17 cellular contexts compared by ENCODE assay signal in genomic region chr14:24315243-24315806, GRCh38. TPM values are rescaled to one million over a fixed set of nuclear protein-coding genes. Genes with fewer than 3 reads are reported as not detected.
DNase-seq lines count a peak whose midpoint lies in the region; ATAC-seq, FAIRE-seq and TF ChIP-seq lines count a peak whose summit lies in the region.
"Had no signal": no experiment of that assay in that cellular context is flagged by ENCODE, and none has a peak within 500 bp of the region (broad histone marks: within the 10 kb centered on the region; RNA-seq: fewer than 3 reads in every experiment).

No MANE protein-coding gene starts in this region.

- H3K27me3 ChIP-seq in GM12878 (replicated peaks in 1 of 2; ENCODE audit: control insufficient read depth in 2 of 2, insufficient read depth in 2 of 2, low read length in 1 of 2) = no peaks in the 10 kb centered on the region
- H3K27me3 ChIP-seq in mesenchymal stem cell (ENCODE audit: control insufficient read depth in 1 of 2, insufficient read depth in 1 of 2, low read length in 2 of 2) = peaks cover 11 to 24% of the 10 kb centered on the region in 2 experiments
- H3K27me3 ChIP-seq in subcutaneous abdominal adipose tissue (ENCODE audit: control insufficient read depth in 5 of 5, insufficient read depth in 4 of 5, low read length in 5 of 5) = peaks cover 0 to 15% (median 0%) of the 10 kb centered on the region in 5 donors
- no peaks in the 10 kb centered on the region for H3K27me3 ChIP-seq in trophoblast cell (ENCODE audit: insufficient read depth, low read length)

- intact Hi-C loops in GM12878 (cut with micrococcal nuclease; ENCODE audit: unreplicated experiment) = no loop called here

- H2BK120ac ChIP-seq in mesenchymal stem cell (ENCODE audit: low read depth, low read length) = no peak overlapping the region
- H2BK120ac ChIP-seq in trophoblast cell (ENCODE audit: insufficient read depth, low read length, poor library complexity) = no peak overlapping the region

- H3K23ac ChIP-seq in mesenchymal stem cell (ENCODE audit: low read length in 2 of 2) (no peak overlapping the region), trophoblast cell (ENCODE audit: low read length) (no peak overlapping the region)

- H3K4me1 ChIP-seq in GM12878 (ENCODE audit: control insufficient read depth, insufficient read depth, low read length) (peaks cover 26% of the 10 kb centered on the region), mesenchymal stem cell (ENCODE audit: control insufficient read depth, insufficient read depth, low read depth, low read length) (peaks cover 3% of the 10 kb centered on the region), subcutaneous abdominal adipose tissue (ENCODE audit: control insufficient read depth in 5 of 5, insufficient read depth in 5 of 5, low read length in 5 of 5) (peaks cover 13 to 76% (median 56%) of the 10 kb centered on the region in 5 donors), trophoblast cell (ENCODE audit: control insufficient read depth in 1 of 2, insufficient read depth in 2 of 2, low read length in 2 of 2) (no peaks in the 10 kb centered on the region)

- no TSS peak for BruUV-seq in GM12878 (replicated peaks; lab: Mats Ljungman, UMichigan)

- FAIRE-seq in GM12878 (lab: Jason Lieb, UNC) = no peak

- peak overlapping the region; percentile 20 for H3K4me3 Mint-ChIP-seq in T-helper 2 cell treated with Interferon-gamma antibody and Interleukin-4, amounts not matched to agents 5 μg/mL and 100 μg/mL, for 36 hours
- H3K4me3 Mint-ChIP-seq: activated T-cell treated with anti-CD3 and anti-CD28 coated beads, Interleukin-2, amount 50 U/mL, for 4 hours; HFFc6 had no signal

- H3K79me2 ChIP-seq in GM12878 (ENCODE audit: control insufficient read depth, insufficient read depth, low read length) (no peaks in the 10 kb centered on the region), trophoblast cell (ENCODE audit: control insufficient read depth, insufficient read depth, low read length, poor library complexity) (no peaks in the 10 kb centered on the region)

- H3K79me1 ChIP-seq in mesenchymal stem cell (replicated peaks; ENCODE audit: low read length, poor library complexity, severe bottlenecking) (no peaks in the 10 kb centered on the region), trophoblast cell (ENCODE audit: low read length) (no peaks in the 10 kb centered on the region)

- H3K27ac ChIP-seq in GM12878 (ENCODE audit: control insufficient read depth, insufficient read depth) = no peak overlapping the region
- no peak overlapping the region for H3K27ac ChIP-seq in mesenchymal stem cell (ENCODE audit: low read length, poor library complexity, severe bottlenecking)
- peak overlapping the region; percentile 74 for H3K27ac ChIP-seq in subcutaneous abdominal adipose tissue (ENCODE audit: low read depth, low read length)
- H3K27ac ChIP-seq in trophoblast cell (ENCODE audit: low read depth, low read length) = no peak overlapping the region

- H4K8ac ChIP-seq in mesenchymal stem cell (ENCODE audit: low read length) = no peak overlapping the region
- H4K8ac ChIP-seq in trophoblast cell (ENCODE audit: low read depth, low read length) = no peak overlapping the region

- ATAC-seq in GM12878 (no peak), GM21786 (IDR thresholded peaks at IDR 0.05; ENCODE audit: unreplicated experiment) (no peak)
- no peak for ATAC-seq in activated naive CD4-positive, alpha-beta T cell treated with anti-CD3 and anti-CD28 coated beads, Interleukin-2, amount 50 U/mL, for 72 hours
- ATAC-seq: activated T-cell treated with anti-CD3 and anti-CD28 coated beads, Interleukin-2, amount 50 U/mL, for 4 hours had no signal

- no peak overlapping the region for H2BK15ac ChIP-seq in mesenchymal stem cell (ENCODE audit: low read depth, poor library complexity, severe bottlenecking)

- SMC1A ChIA-PET in GM12878 (lab: Charles Lee; ENCODE audit: uncharacterized antibody, unreplicated experiment) = no interaction called here

- no peak overlapping the region for H2AK5ac ChIP-seq in mesenchymal stem cell (ENCODE audit: low read length, severe bottlenecking)
- no peak overlapping the region for H2AK5ac ChIP-seq in trophoblast cell (ENCODE audit: low read length)

- H3K9me3 ChIP-seq in GM12878 (replicated peaks; ENCODE audit: control insufficient read depth, insufficient read depth, low read length) = no peaks in the 10 kb centered on the region
- no peaks in the 10 kb centered on the region for H3K9me3 ChIP-seq in mesenchymal stem cell (ENCODE audit: control insufficient read depth, low read length)
- H3K9me3 ChIP-seq in subcutaneous abdominal adipose tissue (ENCODE audit: control insufficient read depth in 5 of 5, low read length in 5 of 5) = no peaks in the 10 kb centered on the region
- no peaks in the 10 kb centered on the region for H3K9me3 ChIP-seq in trophoblast cell (ENCODE audit: insufficient read depth, low read depth, low read length)

- H3K9me3 Mint-ChIP-seq in T-helper 2 cell treated with Interferon-gamma antibody and Interleukin-4, amounts not matched to agents 5 μg/mL and 100 μg/mL, for 36 hours = no peaks in the 10 kb centered on the region
- H3K9me3 Mint-ChIP-seq in activated naive CD4-positive, alpha-beta T cell treated with anti-CD3 and anti-CD28 coated beads, Interleukin-2, amount 50 U/mL, for 72 hours = no peaks in the 10 kb centered on the region
- H3K9me3 Mint-ChIP-seq: activated T-cell treated with anti-CD3 and anti-CD28 coated beads, Interleukin-2, amount 50 U/mL, for 4 hours; HFFc6 had no signal

- H4K12ac ChIP-seq in trophoblast cell (ENCODE audit: low read depth, low read length) = no peak overlapping the region

- CTCF ChIA-PET in GM12878 (lab: Yijun Ruan, JAX) = no interaction called here

- TF ChIP-seq EP300 in GM12878 (IDR thresholded peaks at IDR 0.05; ENCODE audit: borderline replicate concordance in 1 of 2, control insufficient read depth in 1 of 2, low read depth in 2 of 2, low read length in 2 of 2) = no peak

- no peak overlapping the region for H3K27ac Mint-ChIP-seq in T-helper 2 cell treated with Interferon-gamma antibody and Interleukin-4, amounts not matched to agents 5 μg/mL and 100 μg/mL, for 36 hours
- no peak overlapping the region for H3K27ac Mint-ChIP-seq in activated naive CD4-positive, alpha-beta T cell treated with anti-CD3 and anti-CD28 coated beads, Interleukin-2, amount 50 U/mL, for 72 hours
- H3K27ac Mint-ChIP-seq: HFFc6 had no signal

- H3K9ac ChIP-seq in GM12878 (ENCODE audit: control insufficient read depth, insufficient read depth, low read length) = no peak overlapping the region
- H3K9ac ChIP-seq in mesenchymal stem cell (ENCODE audit: low read length) = no peak overlapping the region
- H3K9ac ChIP-seq in subcutaneous abdominal adipose tissue (ENCODE audit: low read length in 5 of 5) = peak overlapping the region in 1 of 5 donors; percentile 9
- no peak overlapping the region for H3K9ac ChIP-seq in trophoblast cell (ENCODE audit: low read length)

- TF ChIP-seq RAD21 in GM12878 (IDR thresholded peaks at IDR 0.05; ENCODE audit: insufficient read depth, low read depth, low read length) = no peak

- no peaks in the 10 kb centered on the region for H3K36me3 ChIP-seq in GM12878 (ENCODE audit: control insufficient read depth in 2 of 2, insufficient read depth in 2 of 2, low read length in 1 of 2)
- H3K36me3 ChIP-seq in mesenchymal stem cell (ENCODE audit: control insufficient read depth in 1 of 2, insufficient read depth in 2 of 2, low read depth in 1 of 2, low read length in 2 of 2) = peaks cover 0 to 14% of the 10 kb centered on the region in 2 experiments
- peaks cover 0 to 23% (median 19%) of the 10 kb centered on the region in 5 donors for H3K36me3 ChIP-seq in subcutaneous abdominal adipose tissue (ENCODE audit: control insufficient read depth in 5 of 5, insufficient read depth in 5 of 5, low read length in 5 of 5)
- H3K36me3 ChIP-seq in trophoblast cell (ENCODE audit: control insufficient read depth in 1 of 2, insufficient read depth in 2 of 2, low read length in 2 of 2) = peaks cover 16 to 18% of the 10 kb centered on the region in 2 experiments

- no peak for TF ChIP-seq CTCF in GM12878 (IDR thresholded peaks at IDR 0.05 in 2 of 3, conservative IDR thresholded peaks at IDR 0.05 in 1 of 3; ENCODE audit: control insufficient read depth in 2 of 3, extremely low read depth in 1 of 3, insufficient read depth in 1 of 3, low read depth in 3 of 3, low read length in 3 of 3)

- RAD21 ChIA-PET in GM12878 (lab: Charles Lee; ENCODE audit: unreplicated experiment) = no interaction called here

- peak overlapping the region; percentile 32 for H4K91ac ChIP-seq in mesenchymal stem cell (ENCODE audit: low read length)
- H4K91ac ChIP-seq in trophoblast cell (ENCODE audit: low read depth, low read length) = no peak overlapping the region

- POLR2A ChIA-PET in GM12878 (lab: Charles Lee) = no interaction called here

- H3K4me2 ChIP-seq in GM12878 (ENCODE audit: control insufficient read depth, insufficient read depth) = no peak overlapping the region
- H3K4me2 ChIP-seq in mesenchymal stem cell (ENCODE audit: low read length, poor library complexity, severe bottlenecking) = no peak overlapping the region
- H3K4me2 ChIP-seq in trophoblast cell (ENCODE audit: low read length) = no peak overlapping the region

- peaks cover 28% of the 10 kb centered on the region for H3K36me3 Mint-ChIP-seq in T-helper 2 cell treated with Interferon-gamma antibody and Interleukin-4, amounts not matched to agents 5 μg/mL and 100 μg/mL, for 36 hours (ENCODE audit: low read depth)
- peaks cover 0 to 20% of the 10 kb centered on the region in 2 donors for H3K36me3 Mint-ChIP-seq in activated naive CD4-positive, alpha-beta T cell treated with anti-CD3 and anti-CD28 coated beads, Interleukin-2, amount 50 U/mL, for 72 hours

- H2AFZ ChIP-seq in GM12878 (ENCODE audit: control insufficient read depth, low read depth, low read length) (no peak overlapping the region), mesenchymal stem cell (ENCODE audit: low read depth, low read length) (no peak overlapping the region), trophoblast cell (ENCODE audit: insufficient read depth, low read length, poor library complexity) (no peak overlapping the region)

- 90% methylated on average over 10 of the region's 10 CpGs for WGBS in GM12878 (ENCODE audit: insufficient coverage, insufficient replicate concordance, low lambda C conversion rate, missing lambda C conversion rate)
- 97% methylated on average over 8 of the region's 10 CpGs for WGBS in mesenchymal stem cell
- no CpG with 5 or more reads among the region's 10 CpGs for WGBS in trophoblast cell (ENCODE audit: extremely low coverage, insufficient coverage, insufficient read length)

- H2BK12ac ChIP-seq in mesenchymal stem cell (ENCODE audit: low read length in 2 of 2) = no peak overlapping the region
- no peak overlapping the region for H2BK12ac ChIP-seq in trophoblast cell (ENCODE audit: low read length)

- no peaks in the 10 kb centered on the region; the same call in 1 of the 2 replicates for H4K20me1 ChIP-seq in GM12878 (ENCODE audit: control insufficient read depth, insufficient read depth)

- DNase-seq in T-helper 2 cell treated with Interferon-gamma antibody and Interleukin-4, amounts not matched to agents 5 μg/mL and 100 μg/mL, for 36 hours (ENCODE audit: low spot score) = no peak
- no peak for DNase-seq in T-helper 2 cell
- no peak for DNase-seq in GM12878 (ENCODE audit: low read depth, low spot score)
- no peak for DNase-seq in mesenchymal stem cell
- no peak for DNase-seq in activated naive CD4-positive, alpha-beta T cell treated with anti-CD3 and anti-CD28 coated beads, Interleukin-2, amount 50 U/mL, for 72 hours (ENCODE audit: low spot score in 2 of 2)
- no peak for DNase-seq in trophoblast cell
- DNase-seq: 8988T; activated CD4-positive, CD25-positive, alpha-beta regulatory T cell treated with anti-CD3 and anti-CD28 coated beads, Interleukin-2, amount 50 U/mL, for 72 hours; activated T-cell treated with anti-CD3 and anti-CD28 coated beads, Interleukin-2, amount 50 U/mL, for 4 hours; amniotic stem cell; HFFc6; Karpas-422; NCI-H1436 treated with DMSO at 0.1 percent for 48 hours; NCI-H446 had no signal

- TF ChIP-seq POLR2A in GM12878 (IDR thresholded peaks at IDR 0.05; ENCODE audit: low read depth, low read length) = no peak

- in situ Hi-C loops in GM12878 (cut with MboI) = no loop called here

- H3K18ac ChIP-seq in mesenchymal stem cell (ENCODE audit: low read depth in 1 of 2, low read length in 2 of 2) (no peak overlapping the region), trophoblast cell (ENCODE audit: low read length) (no peak overlapping the region)

- no peak overlapping the region for H2BK5ac ChIP-seq in mesenchymal stem cell (ENCODE audit: low read depth, low read length, poor library complexity, severe bottlenecking)
- H2BK5ac ChIP-seq in trophoblast cell (ENCODE audit: low read depth, low read length, poor library complexity) = no peak overlapping the region

- H3K4me1 Mint-ChIP-seq in T-helper 2 cell treated with Interferon-gamma antibody and Interleukin-4, amounts not matched to agents 5 μg/mL and 100 μg/mL, for 36 hours (ENCODE audit: low read depth) = peaks cover 48% of the 10 kb centered on the region

- H3K4me3 ChIP-seq in GM12878 = no peak overlapping the region
- H3K4me3 ChIP-seq in mesenchymal stem cell (ENCODE audit: insufficient read depth in 1 of 2, low read depth in 1 of 2, low read length in 2 of 2) = no peak overlapping the region
- H3K4me3 ChIP-seq in subcutaneous abdominal adipose tissue (ENCODE audit: low read depth in 1 of 5, low read length in 5 of 5) = peak overlapping the region in 2 of 5 donors; percentile 8 to 28
- H3K4me3 ChIP-seq in trophoblast cell (ENCODE audit: low read depth, low read length) = no peak overlapping the region

- H3K27me3 Mint-ChIP-seq in T-helper 2 cell treated with Interferon-gamma antibody and Interleukin-4, amounts not matched to agents 5 μg/mL and 100 μg/mL, for 36 hours (ENCODE audit: low read depth) = peaks cover 4% of the 10 kb centered on the region

- H3K4ac ChIP-seq in mesenchymal stem cell (ENCODE audit: low read depth in 1 of 2, low read length in 2 of 2) = no peak overlapping the region
- H3K4ac ChIP-seq in trophoblast cell (ENCODE audit: low read depth, low read length) = no peak overlapping the region

- H3K14ac ChIP-seq in mesenchymal stem cell (ENCODE audit: low read length in 2 of 2) = no peak overlapping the region
- H3K14ac ChIP-seq in trophoblast cell (ENCODE audit: low read length) = no peak overlapping the region

RNA-seq across cellular contexts. Expression of gene LTB4R, which starts 4.0 kb away (rescaled TPM):
- total RNA-seq in GM12878 (2013; cell fraction: nucleolus; rRNA removed) = 13.4 and 13.7 TPM in 2 replicates
- 4.9 and 10.8 TPM in 2 replicates for total RNA-seq in GM12878 (2014; rRNA removed)
- total RNA-seq in GM12878 (2014; rRNA removed; fragmentation: Illumina TruSeq; extraction: Trizol) = 2.9 and 3.1 TPM in 2 replicates
- 6.8 and 9.2 TPM in 2 replicates for total RNA-seq in GM12878 (2021)
- polyA plus RNA-seq in GM12878 (2011; ENCODE audit: low read depth) = 3.4 TPM
- polyA plus RNA-seq in GM12878 (2011; rRNA removed) = 3.9 and 4.8 TPM in 2 replicates
- polyA plus RNA-seq in GM12878 (2011; cell fraction: cytosol; rRNA removed) = 2.9 and 6.0 TPM in 2 replicates
- 77.6 and 82.4 TPM in 2 replicates for polyA plus RNA-seq in GM12878 (2011; cell fraction: nucleus; rRNA removed)
- 6.1 and 6.6 TPM in 2 replicates for polyA plus RNA-seq in GM12878 (2012)
- 7.8 and 10.6 TPM in 2 replicates for polyA plus RNA-seq in GM12878 (2014; fragmentation: Illumina TruSeq; extraction: Trizol)
- polyA plus RNA-seq in GM12878 (2014; fragmentation: Nextera tagmentation; extraction: Ambion mirVana) = 1 to 10 TPM; 1.2 to 1.7 TPM
- polyA plus RNA-seq in GM12878 (2014; rRNA removed) = 14.0 and 18.3 TPM in 2 replicates
- 1 to 10 TPM; 3.1 to 3.2 TPM for polyA plus RNA-seq in GM12878 (2016; fragmentation: Nextera tagmentation; extraction: Ambion mirVana)
- polyA minus RNA-seq in GM12878 (2011; rRNA and poly(A)+ RNA removed) = 2.3 and 5.1 TPM in 2 replicates
- 1.6 and 2.1 TPM in 2 replicates for polyA minus RNA-seq in GM12878 (2011; cell fraction: cytosol; rRNA and poly(A)+ RNA removed)
- polyA minus RNA-seq in GM12878 (2011; cell fraction: nucleus; rRNA and poly(A)+ RNA removed) = 7.6 and 11.2 TPM in 2 replicates
- 2.9 TPM for polyA plus RNA-seq in mesenchymal stem cell (2013, experiment 1 of 2)
- polyA plus RNA-seq in mesenchymal stem cell (2013, experiment 2 of 2) = 2.6 TPM
- total RNA-seq in activated naive CD4-positive, alpha-beta T cell treated with anti-CD3 and anti-CD28 coated beads, Interleukin-2, amount 50 U/mL, for 72 hours = 10 to 100 TPM; 14.0 to 15.8 TPM
- polyA plus RNA-seq in trophoblast cell (2013) = 3.9 and 4.0 TPM in 2 replicates

RNA-seq across cellular contexts. Expression of gene LTB4R2, which starts 5.4 kb away (rescaled TPM):
- 43.5 and 48.4 TPM in 2 replicates for total RNA-seq in GM12878 (2013; cell fraction: nucleolus; rRNA removed)
- total RNA-seq in GM12878 (2014; rRNA removed) (7.8 and 10.0 TPM in 2 replicates), GM12878 (2014; rRNA removed; fragmentation: Illumina TruSeq; extraction: Trizol) (2.6 and 2.8 TPM in 2 replicates), GM12878 (2021) (8.9 and 13.0 TPM in 2 replicates)
- polyA plus RNA-seq in GM12878 (2011; ENCODE audit: low read depth) = 1.2 TPM
- polyA plus RNA-seq in GM12878 (2011; rRNA removed) (2.4 and 2.5 TPM in 2 replicates), GM12878 (2014; fragmentation: Illumina TruSeq; extraction: Trizol) (3.0 and 3.3 TPM in 2 replicates), GM12878 (2014; fragmentation: Nextera tagmentation; extraction: Ambion mirVana) (under 1 TPM; 0.06 to 0.09 TPM), GM12878 (2014; rRNA removed) (16.0 and 17.8 TPM in 2 replicates), GM12878 (2016; fragmentation: Nextera tagmentation; extraction: Ambion mirVana) (1 to 10 TPM in 1 of 2 experiments, under 1 TPM in 1; 0.96 to 1.2 TPM)
- 1.9 and 4.5 TPM in 2 replicates for polyA plus RNA-seq in GM12878 (2011; cell fraction: cytosol; rRNA removed)
- polyA plus RNA-seq in GM12878 (2011; cell fraction: nucleus; rRNA removed) = 58.1 and 70.5 TPM in 2 replicates
- polyA plus RNA-seq in GM12878 (2012) = 4.6 and 4.9 TPM in 2 replicates
- 3.4 and 4.6 TPM in 2 replicates for polyA minus RNA-seq in GM12878 (2011; rRNA and poly(A)+ RNA removed)
- 0.94 and 1.6 TPM in 2 replicates for polyA minus RNA-seq in GM12878 (2011; cell fraction: cytosol; rRNA and poly(A)+ RNA removed)
- 13.5 and 26.6 TPM in 2 replicates for polyA minus RNA-seq in GM12878 (2011; cell fraction: nucleus; rRNA and poly(A)+ RNA removed)
- 1.6 TPM for polyA plus RNA-seq in mesenchymal stem cell (2013, experiment 1 of 2)
- polyA plus RNA-seq in mesenchymal stem cell (2013, experiment 2 of 2) = 1.6 TPM
- total RNA-seq in activated naive CD4-positive, alpha-beta T cell treated with anti-CD3 and anti-CD28 coated beads, Interleukin-2, amount 50 U/mL, for 72 hours = 10 to 100 TPM; 13.7 to 16.2 TPM
- polyA plus RNA-seq in trophoblast cell (2013) = 2.7 and 2.9 TPM in 2 replicates

RNA-seq across cellular contexts. Expression of gene CIDEB, which starts 7.5 kb away (rescaled TPM):
- total RNA-seq in GM12878 (2013; cell fraction: nucleolus; rRNA removed) = 11.0 and 12.9 TPM in 2 replicates
- total RNA-seq in GM12878 (2014; rRNA removed) (4.1 and 5.5 TPM in 2 replicates), GM12878 (2014; rRNA removed; fragmentation: Illumina TruSeq; extraction: Trizol) (2.5 and 2.7 TPM in 2 replicates), GM12878 (2021) (5.1 and 5.5 TPM in 2 replicates)
- polyA plus RNA-seq in GM12878 (2011; ENCODE audit: low read depth) = 0.64 TPM
- polyA plus RNA-seq in GM12878 (2011; rRNA removed) (0.19 and 0.34 TPM in 2 replicates), GM12878 (2014; fragmentation: Illumina TruSeq; extraction: Trizol) (5.2 and 5.7 TPM in 2 replicates), GM12878 (2014; fragmentation: Nextera tagmentation; extraction: Ambion mirVana) (1 to 10 TPM in 1 of 2 experiments, under 1 TPM in 1; 0.82 to 2.3 TPM), GM12878 (2014; rRNA removed) (5.4 and 6.3 TPM in 2 replicates), GM12878 (2016; fragmentation: Nextera tagmentation; extraction: Ambion mirVana) (1 to 10 TPM; 3.1 to 3.3 TPM)
- 0.23 and 0.24 TPM in 2 replicates for polyA plus RNA-seq in GM12878 (2011; cell fraction: cytosol; rRNA removed)
- 0.23 and 0.33 TPM in 2 replicates for polyA plus RNA-seq in GM12878 (2011; cell fraction: nucleus; rRNA removed)
- polyA plus RNA-seq in GM12878 (2012) = 1.6 and 1.8 TPM in 2 replicates
- 0.26 and 0.59 TPM in 2 replicates for polyA minus RNA-seq in GM12878 (2011; rRNA and poly(A)+ RNA removed)
- not detected in 2 replicates for polyA minus RNA-seq in GM12878 (2011; cell fraction: cytosol; rRNA and poly(A)+ RNA removed)
- 0.36 and 0.96 TPM in 2 replicates for polyA minus RNA-seq in GM12878 (2011; cell fraction: nucleus; rRNA and poly(A)+ RNA removed)
- not detected for polyA plus RNA-seq in mesenchymal stem cell (2013, experiment 1 of 2)
- polyA plus RNA-seq in mesenchymal stem cell (2013, experiment 2 of 2) = not detected
- 10 to 100 TPM in 1 of 2 donors, 1 to 10 TPM in 1; 6.9 to 17.0 TPM for total RNA-seq in activated naive CD4-positive, alpha-beta T cell treated with anti-CD3 and anti-CD28 coated beads, Interleukin-2, amount 50 U/mL, for 72 hours
- polyA plus RNA-seq in trophoblast cell (2013) = 0.04 TPM in 1 of 2 replicates, not detected in the other
- total RNA-seq: osteocyte had no signal

RNA-seq across cellular contexts. Expression of gene NOP9, which starts 15.7 kb away (rescaled TPM):
- 41.4 and 45.3 TPM in 2 replicates for total RNA-seq in GM12878 (2013; cell fraction: nucleolus; rRNA removed)
- total RNA-seq in GM12878 (2014; rRNA removed) = 33.1 and 33.4 TPM in 2 replicates
- 24.2 and 25.4 TPM in 2 replicates for total RNA-seq in GM12878 (2014; rRNA removed; fragmentation: Illumina TruSeq; extraction: Trizol)
- 36.8 and 43.9 TPM in 2 replicates for total RNA-seq in GM12878 (2021)
- polyA plus RNA-seq in GM12878 (2011; ENCODE audit: low read depth) = 11.9 TPM
- 11.4 and 17.0 TPM in 2 replicates for polyA plus RNA-seq in GM12878 (2011; rRNA removed)
- polyA plus RNA-seq in GM12878 (2011; cell fraction: cytosol; rRNA removed) = 21.2 and 23.6 TPM in 2 replicates
- 68.4 and 72.3 TPM in 2 replicates for polyA plus RNA-seq in GM12878 (2011; cell fraction: nucleus; rRNA removed)
- polyA plus RNA-seq in GM12878 (2012) = 13.8 and 16.1 TPM in 2 replicates
- polyA plus RNA-seq in GM12878 (2014; fragmentation: Illumina TruSeq; extraction: Trizol) = 28.6 and 28.8 TPM in 2 replicates
- polyA plus RNA-seq in GM12878 (2014; fragmentation: Nextera tagmentation; extraction: Ambion mirVana) = 1 to 10 TPM; 2.4 to 3.4 TPM
- 23.6 and 26.1 TPM in 2 replicates for polyA plus RNA-seq in GM12878 (2014; rRNA removed)
- 1 to 10 TPM; 4.9 to 6.1 TPM for polyA plus RNA-seq in GM12878 (2016; fragmentation: Nextera tagmentation; extraction: Ambion mirVana)
- 32.6 and 36.9 TPM in 2 replicates for polyA minus RNA-seq in GM12878 (2011; rRNA and poly(A)+ RNA removed)
- 15.3 and 17.2 TPM in 2 replicates for polyA minus RNA-seq in GM12878 (2011; cell fraction: cytosol; rRNA and poly(A)+ RNA removed)
- 23.7 and 34.4 TPM in 2 replicates for polyA minus RNA-seq in GM12878 (2011; cell fraction: nucleus; rRNA and poly(A)+ RNA removed)
- 8.0 TPM for polyA plus RNA-seq in mesenchymal stem cell (2013, experiment 1 of 2)
- 7.6 TPM for polyA plus RNA-seq in mesenchymal stem cell (2013, experiment 2 of 2)
- total RNA-seq in activated naive CD4-positive, alpha-beta T cell treated with anti-CD3 and anti-CD28 coated beads, Interleukin-2, amount 50 U/mL, for 72 hours = 10 to 100 TPM; 30.5 TPM
- polyA plus RNA-seq in trophoblast cell (2013) = 10.5 TPM in 2 replicates

RNA-seq across cellular contexts. Expression of gene DHRS1, which starts 15.7 kb away (rescaled TPM):
- 26.2 and 30.6 TPM in 2 replicates for total RNA-seq in GM12878 (2013; cell fraction: nucleolus; rRNA removed)
- total RNA-seq in GM12878 (2014; rRNA removed) (14.0 and 17.6 TPM in 2 replicates), GM12878 (2014; rRNA removed; fragmentation: Illumina TruSeq; extraction: Trizol) (12.1 and 12.6 TPM in 2 replicates), GM12878 (2021) (23.3 and 26.8 TPM in 2 replicates)
- polyA plus RNA-seq in GM12878 (2011; ENCODE audit: low read depth) = 49.4 TPM
- polyA plus RNA-seq in GM12878 (2011; rRNA removed) (12.6 and 16.0 TPM in 2 replicates), GM12878 (2014; fragmentation: Illumina TruSeq; extraction: Trizol) (16.9 and 26.1 TPM in 2 replicates), GM12878 (2014; fragmentation: Nextera tagmentation; extraction: Ambion mirVana) (10 to 100 TPM; 44.6 to 45.0 TPM), GM12878 (2014; rRNA removed) (25.3 and 29.2 TPM in 2 replicates), GM12878 (2016; fragmentation: Nextera tagmentation; extraction: Ambion mirVana) (10 to 100 TPM; 30.4 to 32.5 TPM)
- polyA plus RNA-seq in GM12878 (2011; cell fraction: cytosol; rRNA removed) = 57.3 and 58.0 TPM in 2 replicates
- 153 and 174 TPM in 2 replicates for polyA plus RNA-seq in GM12878 (2011; cell fraction: nucleus; rRNA removed)
- polyA plus RNA-seq in GM12878 (2012) = 20.9 and 22.8 TPM in 2 replicates
- polyA minus RNA-seq in GM12878 (2011; rRNA and poly(A)+ RNA removed) = 28.5 and 60.5 TPM in 2 replicates
- polyA minus RNA-seq in GM12878 (2011; cell fraction: cytosol; rRNA and poly(A)+ RNA removed) = 9.2 and 12.8 TPM in 2 replicates
- polyA minus RNA-seq in GM12878 (2011; cell fraction: nucleus; rRNA and poly(A)+ RNA removed) = 19.8 and 27.7 TPM in 2 replicates
- polyA plus RNA-seq in mesenchymal stem cell (2013, experiment 1 of 2) = 18.6 TPM
- polyA plus RNA-seq in mesenchymal stem cell (2013, experiment 2 of 2) = 21.3 TPM
- total RNA-seq in activated naive CD4-positive, alpha-beta T cell treated with anti-CD3 and anti-CD28 coated beads, Interleukin-2, amount 50 U/mL, for 72 hours = 10 to 100 TPM; 13.3 to 17.7 TPM
- 17.9 and 20.8 TPM in 2 replicates for polyA plus RNA-seq in trophoblast cell (2013)
